Comparison of ENCODE assay signal across 9 cellular contexts in genomic region chr10:116742367-116743265, GRCh38. TPM values are rescaled to one million over a fixed set of nuclear protein-coding genes. Genes with fewer than 3 reads are reported as not detected.
DNase-seq lines count a peak whose midpoint lies in the region; ATAC-seq and TF ChIP-seq lines count a peak whose summit lies in the region.
"Had no signal": no experiment of that assay in that cellular context is flagged by ENCODE, and none has a peak within 500 bp of the region (broad histone marks: within the 10 kb centered on the region; RNA-seq: fewer than 3 reads in every experiment).

Gene HSPA12A (minus strand): TSS chr10:116742566. CDS start chr10:116742469, 97 bp downstream.

- no peaks in the 10 kb centered on the region for H3K79me2 ChIP-seq in hepatocyte
- H3K79me2 ChIP-seq in Karpas-422 (ENCODE audit: low read length): no peaks in the 10 kb centered on the region

- no peaks in the 10 kb centered on the region for H3K27me3 Mint-ChIP-seq in Caco-2 (ENCODE audit: insufficient read depth, unreplicated experiment)
- peaks cover 67% of the 10 kb centered on the region for H3K27me3 Mint-ChIP-seq in progenitor cell of endocrine pancreas

- no peaks in the 10 kb centered on the region for H3K9me3 ChIP-seq in Caco-2
- no peaks in the 10 kb centered on the region for H3K9me3 ChIP-seq in hepatocyte (ENCODE audit: low read depth)
- H3K9me3 ChIP-seq in Karpas-422 (ENCODE audit: low read length): no peaks in the 10 kb centered on the region

- H3K9me2 ChIP-seq in hepatocyte (replicated peaks; ENCODE audit: insufficient read depth): no peaks in the 10 kb centered on the region
- no peaks in the 10 kb centered on the region for H3K9me2 ChIP-seq in Karpas-422 (replicated peaks; ENCODE audit: insufficient read depth, low read length)

- H3K27me3 ChIP-seq in Caco-2 (replicated peaks; ENCODE audit: control insufficient read depth, insufficient read depth, low read length) (no peaks in the 10 kb centered on the region), hepatocyte (peaks cover 16% of the 10 kb centered on the region), Karpas-422 (ENCODE audit: low read length) (no peaks in the 10 kb centered on the region)

- no peaks in the 10 kb centered on the region for H3K9me3 Mint-ChIP-seq in Caco-2 (ENCODE audit: unreplicated experiment)
- no peaks in the 10 kb centered on the region for H3K9me3 Mint-ChIP-seq in progenitor cell of endocrine pancreas (ENCODE audit: low read depth)

- H3K4me1 ChIP-seq in Caco-2 (no peaks in the 10 kb centered on the region), hepatocyte (ENCODE audit: insufficient read depth) (peaks cover 12% of the 10 kb centered on the region), Karpas-422 (ENCODE audit: low read length) (no peaks in the 10 kb centered on the region)

- no peaks in the 10 kb centered on the region for H4K20me1 ChIP-seq in hepatocyte (ENCODE audit: insufficient read depth, poor library complexity, severe bottlenecking)
- H4K20me1 ChIP-seq in Karpas-422 (ENCODE audit: insufficient read depth, low read depth, low read length): no peaks in the 10 kb centered on the region

- H2AFZ ChIP-seq in hepatocyte (peak within 1 kb of the TSS; percentile 98), Karpas-422 (ENCODE audit: low read length) (no peak within 1 kb of the TSS)

- ATAC-seq in GM19463 (IDR thresholded peaks at IDR 0.05; ENCODE audit: unreplicated experiment) (peak; percentile 94), HG03521 (IDR thresholded peaks at IDR 0.05; ENCODE audit: unreplicated experiment) (peak; percentile 93)

- H3K4me2 ChIP-seq in hepatocyte (peak within 1 kb of the TSS; percentile 100), Karpas-422 (ENCODE audit: low read depth, low read length, poor library complexity, severe bottlenecking) (no peak within 1 kb of the TSS)

- H3K36me3 Mint-ChIP-seq in Caco-2 (ENCODE audit: insufficient read depth, unreplicated experiment) (no peaks in the 10 kb centered on the region), progenitor cell of endocrine pancreas (ENCODE audit: insufficient read depth) (no peaks in the 10 kb centered on the region)

- H3K4me1 Mint-ChIP-seq in Caco-2 (ENCODE audit: low read depth, unreplicated experiment): no peaks in the 10 kb centered on the region
- H3K4me1 Mint-ChIP-seq in progenitor cell of endocrine pancreas (ENCODE audit: low read depth): peaks cover 4% of the 10 kb centered on the region

- no peak within 1 kb of the TSS for H3K9ac ChIP-seq in Karpas-422 (ENCODE audit: low read length)

- no TSS peak for BruUV-seq in Caco-2 (replicated peaks; lab: Mats Ljungman, UMichigan)

- H3K27ac ChIP-seq in hepatocyte (peak within 1 kb of the TSS; percentile 92), Karpas-422 (ENCODE audit: low read length) (no peak within 1 kb of the TSS)

- DNase-seq in Caco-2 (peak; percentile 62 to 87), T follicular helper cell (ENCODE audit: low read depth) (peak; percentile 14), astrocyte of the hippocampus (ENCODE audit: low read depth, low spot score) (peak; percentile 93), hepatocyte (ENCODE audit: low spot score) (peak; percentile 92), progenitor cell of endocrine pancreas (ENCODE audit: low spot score, unreplicated experiment) (peak; percentile 69), Karpas-422 (no peak)

- POLR2A ChIA-PET in Caco-2 (lab: Charles Lee): interaction anchor here (0.5 to 0.7 kb wide), 7 partner anchors 13 to 738 kb away, joined by 3 to 7 read pairs (median 3); no protein-coding TSS in a partner anchor

- peak within 1 kb of the TSS; percentile 69 for H3K4me3 Mint-ChIP-seq in Caco-2 (ENCODE audit: unreplicated experiment)
- H3K4me3 Mint-ChIP-seq in progenitor cell of endocrine pancreas (ENCODE audit: low read depth): peak within 1 kb of the TSS; percentile 71

- H3K36me3 ChIP-seq in Caco-2 (ENCODE audit: control insufficient read depth, insufficient read depth, low read length): no peaks in the 10 kb centered on the region
- no peaks in the 10 kb centered on the region for H3K36me3 ChIP-seq in hepatocyte (replicated peaks; ENCODE audit: insufficient read depth, low read depth)
- H3K36me3 ChIP-seq in Karpas-422 (ENCODE audit: insufficient read depth, low read length): no peaks in the 10 kb centered on the region

- TF ChIP-seq CTCF in Caco-2 (IDR thresholded peaks at IDR 0.05; ENCODE audit: insufficient read depth in 1 of 2, low read depth in 1 of 2, low read length in 1 of 2, severe bottlenecking in 1 of 2, unreplicated experiment in 1 of 2) (no peak), hepatocyte (IDR thresholded peaks at IDR 0.05; ENCODE audit: poor library complexity) (no peak), progenitor cell of endocrine pancreas (IDR thresholded peaks at IDR 0.05; ENCODE audit: unreplicated experiment) (peak; percentile 12)

- intact Hi-C loops in Caco-2 (cut with micrococcal nuclease; ENCODE audit: unreplicated experiment): loop anchor here (2.0 to 5.0 kb wide), 3 partner anchors 22 to 60 kb away; no protein-coding TSS in a partner anchor

- CTCF ChIA-PET in Caco-2 (lab: Charles Lee): interaction anchor here (0.6 to 1.1 kb wide), 2 partner anchors 61 to 158 kb away, joined by 3 read pairs; no protein-coding TSS in a partner anchor

- WGBS in hepatocyte (ENCODE audit: low lambda C conversion rate, missing lambda C conversion rate): 2% methylated on average over 44 of the region's 114 CpGs

- H3K4me3 ChIP-seq in Caco-2 (ENCODE audit: low read depth, low read length) (peak within 1 kb of the TSS; percentile 62), hepatocyte (peak within 1 kb of the TSS; percentile 83), Karpas-422 (ENCODE audit: low read length) (no peak within 1 kb of the TSS)

- H3K27ac Mint-ChIP-seq in Caco-2 (ENCODE audit: unreplicated experiment) (no peak within 1 kb of the TSS), progenitor cell of endocrine pancreas (peak within 1 kb of the TSS; percentile 24)

RNA-seq across cellular contexts. Expression of gene HSPA12A, which starts in this region (rescaled TPM):
- total RNA-seq in Caco-2 (2022): 22.9 and 27.0 TPM in 2 replicates
- total RNA-seq in hepatocyte: 7.9 and 9.9 TPM in 2 replicates
- 8.7 and 10.7 TPM in 2 replicates for polyA plus RNA-seq in hepatocyte
- 9.1 and 10.3 TPM in 2 replicates for total RNA-seq in progenitor cell of endocrine pancreas
- total RNA-seq in Karpas-422 (2014; rRNA removed; shearing (Covaris generic); ENCODE audit: low replicate concordance): 0.07 TPM in 2 replicates
- total RNA-seq: activated CD8-positive, alpha-beta memory T cell treated with anti-CD3 and anti-CD28 coated beads for 36 hours had no signal
